Comparison of ENCODE assay signal across 30 cellular contexts in the genomic region with DNA sequence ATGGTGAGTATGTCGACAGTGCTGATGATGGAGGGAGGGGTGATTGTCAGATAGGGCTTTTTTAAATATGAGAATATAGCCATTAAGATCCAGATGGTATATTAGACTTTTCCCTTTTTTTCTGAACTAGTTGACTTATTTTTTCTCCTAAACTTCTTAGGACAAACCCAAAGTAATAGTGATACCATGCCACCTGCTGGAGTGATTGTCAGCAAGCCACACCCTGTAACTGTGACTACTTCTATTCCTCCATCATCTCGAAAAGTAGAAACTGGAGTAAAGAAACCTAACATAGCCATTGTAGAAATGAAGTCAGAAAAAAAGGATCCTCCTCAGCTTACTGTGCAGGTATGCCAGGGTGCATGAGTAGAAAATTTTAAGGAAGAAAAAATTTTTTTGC.
"Had no signal": no experiment of that assay in that cellular context is flagged by ENCODE, and none has a peak within 500 bp of the region (broad histone marks: within the 10 kb centered on the region; RNA-seq: fewer than 3 reads in every experiment).

No MANE protein-coding gene starts in this region.

- H3K9me3 ChIP-seq: left lung, lower lobe of right lung, pancreas, prostate gland, stomach, testis, thyroid gland, transverse colon, upper lobe of left lung, vagina had no signal

- ATAC-seq: left colon; left lung; lower lobe of right lung; naive thymus-derived CD8-positive, alpha-beta T cell; pancreas; right cardiac atrium; sciatic nerve; stimulated activated naive B cell treated with anti-CD40 and anti-IgM and Interleukin-4, amounts not matched to agents 10 μg/mL and 1 μg/mL and 100 μg/mL, for 72 hours; stimulated activated naive CD8-positive, alpha-beta T cell treated with anti-CD3 and anti-CD28 coated beads, Interleukin-15, Interleukin-2, amounts not matched to agents 100 U/mL and 50 U/mL, for 24 hours had no signal

- DNase-seq: kidney glomerular epithelial cell; left colon; left lung; lower lobe of right lung; mammary epithelial cell; mesenchymal stem cell; naive thymus-derived CD8-positive, alpha-beta T cell; nucleus accumbens; pancreas; posterior cingulate gyrus; retina; right cardiac atrium; stimulated activated CD4-positive, alpha-beta T cell treated with anti-CD3 and anti-CD28 coated beads, Interleukin-12 subunit alpha, Interleukin-12 subunit beta, amount 100 ng/mL, for 4 hours; stimulated activated CD4-positive, alpha-beta T cell treated with anti-CD3 and anti-CD28 coated beads, Interleukin-15, amount 100 ng/mL, for 24 hours; stimulated activated CD4-positive, alpha-beta T cell treated with anti-CD3 and anti-CD28 coated beads, Interleukin-2, amount 100 ng/mL, for 24 hours; stimulated activated CD4-positive, alpha-beta T cell treated with anti-CD3 and anti-CD28 coated beads, Interleukin-4, amount 100 ng/mL, for 1 hour; stimulated activated naive B cell treated with anti-CD40 and anti-IgM and Interleukin-4, amounts not matched to agents 10 μg/mL and 1 μg/mL and 100 μg/mL, for 72 hours; stimulated activated naive CD8-positive, alpha-beta T cell treated with anti-CD3 and anti-CD28 coated beads, Interleukin-15, Interleukin-2, amounts not matched to agents 100 U/mL and 50 U/mL, for 24 hours; stomach; testis; thyroid gland; transverse colon; upper lobe of left lung had no signal

- H3K4me1 Mint-ChIP-seq: nephron; neural crest cell; stimulated activated naive B cell treated with anti-CD40 and anti-IgM and Interleukin-4, amounts not matched to agents 10 μg/mL and 1 μg/mL and 100 μg/mL, for 72 hours had no signal

- H3K27me3 Mint-ChIP-seq: naive thymus-derived CD8-positive, alpha-beta T cell; stimulated activated naive B cell treated with anti-CD40 and anti-IgM and Interleukin-4, amounts not matched to agents 10 μg/mL and 1 μg/mL and 100 μg/mL, for 72 hours had no signal

- H3K4me3 Mint-ChIP-seq: naive thymus-derived CD8-positive, alpha-beta T cell; nephron; neural crest cell; stimulated activated naive B cell treated with anti-CD40 and anti-IgM and Interleukin-4, amounts not matched to agents 10 μg/mL and 1 μg/mL and 100 μg/mL, for 72 hours had no signal

- H3K4me1 ChIP-seq: left lung, lower lobe of right lung, pancreas, prostate gland, stomach, testis, thyroid gland, transverse colon, upper lobe of left lung, vagina had no signal

- H3K27me3 ChIP-seq: left lung, pancreas, stomach, testis, thyroid gland, transverse colon, upper lobe of left lung, vagina had no signal

- H3K27ac ChIP-seq: left lung, lower lobe of right lung, pancreas, prostate gland, skin epidermis, stomach, testis, thyroid gland, transverse colon, upper lobe of left lung, vagina had no signal

- H3K9me3 Mint-ChIP-seq: naive thymus-derived CD8-positive, alpha-beta T cell; nephron; neural crest cell; stimulated activated naive B cell treated with anti-CD40 and anti-IgM and Interleukin-4, amounts not matched to agents 10 μg/mL and 1 μg/mL and 100 μg/mL, for 72 hours had no signal

- H3K4me3 ChIP-seq: left lung, lower lobe of right lung, pancreas, prostate gland, skin epidermis, stomach, testis, thyroid gland, transverse colon, upper lobe of left lung, vagina had no signal

- H3K27ac Mint-ChIP-seq: naive thymus-derived CD8-positive, alpha-beta T cell; nephron; stimulated activated naive B cell treated with anti-CD40 and anti-IgM and Interleukin-4, amounts not matched to agents 10 μg/mL and 1 μg/mL and 100 μg/mL, for 72 hours had no signal

- FAIRE-seq: keratinocyte, pancreas had no signal
